2 cellular contexts compared by ENCODE assay signal in the genomic region with DNA sequence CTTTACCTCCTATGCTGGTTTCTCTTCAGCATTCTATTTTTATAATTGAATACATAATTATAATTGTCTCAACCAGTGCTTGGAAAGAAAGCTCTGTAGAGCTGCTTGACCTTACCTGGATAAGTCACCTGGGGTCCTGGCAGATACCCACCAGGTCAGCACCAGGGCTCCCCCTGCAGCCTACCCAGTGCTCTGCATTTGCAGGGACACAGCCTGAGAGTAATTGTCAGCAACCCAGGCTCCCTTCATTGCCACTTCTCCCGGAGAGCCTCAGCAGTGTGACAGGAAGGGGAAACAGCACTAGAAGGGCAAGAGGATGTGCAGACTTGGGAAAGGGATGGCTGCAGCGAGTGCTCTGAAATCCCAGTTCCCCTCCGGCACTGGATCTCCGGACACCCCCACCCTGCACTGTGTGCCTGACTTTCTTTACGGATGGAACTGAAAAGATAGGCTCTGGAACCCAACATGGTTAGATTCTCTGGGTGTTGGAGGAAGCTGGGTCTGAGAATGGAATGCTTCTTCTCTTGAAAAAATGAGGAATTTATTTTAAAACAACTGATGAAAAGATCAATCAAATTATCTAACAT.
TF ChIP-seq lines count a peak whose summit lies in the region.

No MANE protein-coding gene starts in this region.

TF ChIP-seq in GM23338, 12 proteins besides CTCF, POLR2A, EP300 and RAD21:
- no peak for TF ChIP-seq CREB1 (CRISPR knock-in tag; IDR thresholded peaks at IDR 0.05; ENCODE audit: low read depth)
- TF ChIP-seq, protein P1, sequence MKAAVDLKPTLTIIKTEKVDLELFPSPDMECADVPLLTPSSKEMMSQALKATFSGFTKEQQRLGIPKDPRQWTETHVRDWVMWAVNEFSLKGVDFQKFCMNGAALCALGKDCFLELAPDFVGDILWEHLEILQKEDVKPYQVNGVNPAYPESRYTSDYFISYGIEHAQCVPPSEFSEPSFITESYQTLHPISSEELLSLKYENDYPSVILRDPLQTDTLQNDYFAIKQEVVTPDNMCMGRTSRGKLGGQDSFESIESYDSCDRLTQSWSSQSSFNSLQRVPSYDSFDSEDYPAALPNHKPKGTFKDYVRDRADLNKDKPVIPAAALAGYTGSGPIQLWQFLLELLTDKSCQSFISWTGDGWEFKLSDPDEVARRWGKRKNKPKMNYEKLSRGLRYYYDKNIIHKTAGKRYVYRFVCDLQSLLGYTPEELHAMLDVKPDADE (IDR thresholded peaks at IDR 0.05): no peak
- TF ChIP-seq NANOG (IDR thresholded peaks at IDR 0.05; ENCODE audit: borderline replicate concordance): no peak
- TF ChIP-seq EZH2 (IDR thresholded peaks at IDR 0.05; ENCODE audit: low read depth, unreplicated experiment): no peak
- TF ChIP-seq, protein P2, sequence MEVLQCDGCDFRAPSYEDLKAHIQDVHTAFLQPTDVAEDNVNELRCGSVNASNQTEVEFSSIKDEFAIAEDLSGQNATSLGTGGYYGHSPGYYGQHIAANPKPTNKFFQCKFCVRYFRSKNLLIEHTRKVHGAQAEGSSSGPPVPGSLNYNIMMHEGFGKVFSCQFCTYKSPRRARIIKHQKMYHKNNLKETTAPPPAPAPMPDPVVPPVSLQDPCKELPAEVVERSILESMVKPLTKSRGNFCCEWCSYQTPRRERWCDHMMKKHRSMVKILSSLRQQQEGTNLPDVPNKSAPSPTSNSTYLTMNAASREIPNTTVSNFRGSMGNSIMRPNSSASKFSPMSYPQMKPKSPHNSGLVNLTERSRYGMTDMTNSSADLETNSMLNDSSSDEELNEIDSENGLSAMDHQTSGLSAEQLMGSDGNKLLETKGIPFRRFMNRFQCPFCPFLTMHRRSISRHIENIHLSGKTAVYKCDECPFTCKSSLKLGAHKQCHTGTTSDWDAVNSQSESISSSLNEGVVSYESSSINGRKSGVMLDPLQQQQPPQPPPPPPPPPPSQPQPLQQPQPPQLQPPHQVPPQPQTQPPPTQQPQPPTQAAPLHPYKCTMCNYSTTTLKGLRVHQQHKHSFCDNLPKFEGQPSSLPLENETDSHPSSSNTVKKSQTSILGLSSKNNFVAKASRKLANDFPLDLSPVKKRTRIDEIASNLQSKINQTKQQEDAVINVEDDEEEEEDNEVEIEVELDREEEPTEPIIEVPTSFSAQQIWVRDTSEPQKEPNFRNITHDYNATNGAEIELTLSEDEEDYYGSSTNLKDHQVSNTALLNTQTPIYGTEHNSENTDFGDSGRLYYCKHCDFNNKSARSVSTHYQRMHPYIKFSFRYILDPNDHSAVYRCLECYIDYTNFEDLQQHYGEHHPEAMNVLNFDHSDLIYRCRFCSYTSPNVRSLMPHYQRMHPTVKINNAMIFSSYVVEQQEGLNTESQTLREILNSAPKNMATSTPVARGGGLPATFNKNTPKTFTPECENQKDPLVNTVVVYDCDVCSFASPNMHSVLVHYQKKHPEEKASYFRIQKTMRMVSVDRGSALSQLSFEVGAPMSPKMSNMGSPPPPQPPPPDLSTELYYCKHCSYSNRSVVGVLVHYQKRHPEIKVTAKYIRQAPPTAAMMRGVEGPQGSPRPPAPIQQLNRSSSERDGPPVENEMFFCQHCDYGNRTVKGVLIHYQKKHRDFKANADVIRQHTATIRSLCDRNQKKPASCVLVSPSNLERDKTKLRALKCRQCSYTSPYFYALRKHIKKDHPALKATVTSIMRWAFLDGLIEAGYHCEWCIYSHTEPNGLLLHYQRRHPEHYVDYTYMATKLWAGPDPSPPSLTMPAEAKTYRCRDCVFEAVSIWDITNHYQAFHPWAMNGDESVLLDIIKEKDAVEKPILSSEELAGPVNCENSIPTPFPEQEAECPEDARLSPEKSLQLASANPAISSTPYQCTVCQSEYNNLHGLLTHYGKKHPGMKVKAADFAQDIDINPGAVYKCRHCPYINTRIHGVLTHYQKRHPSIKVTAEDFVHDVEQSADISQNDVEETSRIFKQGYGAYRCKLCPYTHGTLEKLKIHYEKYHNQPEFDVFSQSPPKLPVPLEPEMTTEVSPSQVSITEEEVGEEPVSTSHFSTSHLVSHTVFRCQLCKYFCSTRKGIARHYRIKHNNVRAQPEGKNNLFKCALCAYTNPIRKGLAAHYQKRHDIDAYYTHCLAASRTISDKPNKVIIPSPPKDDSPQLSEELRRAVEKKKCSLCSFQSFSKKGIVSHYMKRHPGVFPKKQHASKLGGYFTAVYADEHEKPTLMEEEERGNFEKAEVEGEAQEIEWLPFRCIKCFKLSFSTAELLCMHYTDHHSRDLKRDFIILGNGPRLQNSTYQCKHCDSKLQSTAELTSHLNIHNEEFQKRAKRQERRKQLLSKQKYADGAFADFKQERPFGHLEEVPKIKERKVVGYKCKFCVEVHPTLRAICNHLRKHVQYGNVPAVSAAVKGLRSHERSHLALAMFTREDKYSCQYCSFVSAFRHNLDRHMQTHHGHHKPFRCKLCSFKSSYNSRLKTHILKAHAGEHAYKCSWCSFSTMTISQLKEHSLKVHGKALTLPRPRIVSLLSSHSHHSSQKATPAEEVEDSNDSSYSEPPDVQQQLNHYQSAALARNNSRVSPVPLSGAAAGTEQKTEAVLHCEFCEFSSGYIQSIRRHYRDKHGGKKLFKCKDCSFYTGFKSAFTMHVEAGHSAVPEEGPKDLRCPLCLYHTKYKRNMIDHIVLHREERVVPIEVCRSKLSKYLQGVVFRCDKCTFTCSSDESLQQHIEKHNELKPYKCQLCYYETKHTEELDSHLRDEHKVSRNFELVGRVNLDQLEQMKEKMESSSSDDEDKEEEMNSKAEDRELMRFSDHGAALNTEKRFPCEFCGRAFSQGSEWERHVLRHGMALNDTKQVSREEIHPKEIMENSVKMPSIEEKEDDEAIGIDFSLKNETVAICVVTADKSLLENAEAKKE (CRISPR knock-in tag; IDR thresholded peaks at IDR 0.05): no peak
- TF ChIP-seq ZNF331 (CRISPR knock-in tag; IDR thresholded peaks at IDR 0.05; ENCODE audit: low read depth): no peak
- no peak for TF ChIP-seq STAT1 (IDR thresholded peaks at IDR 0.05; ENCODE audit: unreplicated experiment)
- no peak for TF ChIP-seq ZNF114 (CRISPR knock-in tag; IDR thresholded peaks at IDR 0.05)
- no peak for TF ChIP-seq POLR2AphosphoS5 (IDR thresholded peaks at IDR 0.05; ENCODE audit: low read depth)
- no peak for TF ChIP-seq JUNB (IDR thresholded peaks at IDR 0.05; ENCODE audit: unreplicated experiment)

TF ChIP-seq in K562, 482 proteins besides CTCF, POLR2A, EP300 and RAD21 (continues in another document):
- TF ChIP-seq CREM (IDR thresholded peaks at IDR 0.05; ENCODE audit: low read depth) (0 out of 2 replicates have a peak, but pooled peaks have one; percentile 15), STAT5A (IDR thresholded peaks at IDR 0.05; ENCODE audit: borderline replicate concordance, low read length) (no peak), ZNF3 (CRISPR knock-in tag; IDR thresholded peaks at IDR 0.05) (no peak), SP1 (CRISPR knock-in tag; IDR thresholded peaks at IDR 0.05) (no peak), PURB (CRISPR knock-in tag; IDR thresholded peaks at IDR 0.05; ENCODE audit: low read depth) (no peak), RHOXF2B (CRISPR knock-in tag; conservative IDR thresholded peaks at IDR 0.05) (no peak), GTF2E2 (tag; IDR thresholded peaks at IDR 0.05) (no peak), U2AF1 (optimal IDR thresholded peaks at IDR 0.05; ENCODE audit: low read depth, low read length) (no peak), MBD2 (IDR thresholded peaks at IDR 0.05; ENCODE audit: borderline replicate concordance, low read depth) (no peak), JUND (IDR thresholded peaks at IDR 0.05; ENCODE audit: borderline replicate concordance, low read depth, low read length) (0 out of 2 replicates have a peak, but pooled peaks have one; percentile 13), JUND (tag; IDR thresholded peaks at IDR 0.05; ENCODE audit: borderline replicate concordance, low read depth, low read length) (no peak), ILF3 (IDR thresholded peaks at IDR 0.05; ENCODE audit: borderline replicate concordance) (no peak), ZBTB7A (IDR thresholded peaks at IDR 0.05; ENCODE audit: borderline replicate concordance, control insufficient read depth, low read depth, low read length) (peak; percentile 61; the same call in 1 of the 2 replicates), KLF16 (IDR thresholded peaks at IDR 0.05) (peak; percentile 56), RBM15 (IDR thresholded peaks at IDR 0.05; ENCODE audit: insufficient read depth, low read length) (no peak), BCL6 (CRISPR knock-in tag; IDR thresholded peaks at IDR 0.05) (no peak), ZBTB17 (CRISPR knock-in tag; IDR thresholded peaks at IDR 0.05) (no peak), ZNF232 (CRISPR knock-in tag; IDR thresholded peaks at IDR 0.05) (no peak), ZEB2 (IDR thresholded peaks at IDR 0.05) (peak; percentile 76)
- TF ChIP-seq, protein P3, sequence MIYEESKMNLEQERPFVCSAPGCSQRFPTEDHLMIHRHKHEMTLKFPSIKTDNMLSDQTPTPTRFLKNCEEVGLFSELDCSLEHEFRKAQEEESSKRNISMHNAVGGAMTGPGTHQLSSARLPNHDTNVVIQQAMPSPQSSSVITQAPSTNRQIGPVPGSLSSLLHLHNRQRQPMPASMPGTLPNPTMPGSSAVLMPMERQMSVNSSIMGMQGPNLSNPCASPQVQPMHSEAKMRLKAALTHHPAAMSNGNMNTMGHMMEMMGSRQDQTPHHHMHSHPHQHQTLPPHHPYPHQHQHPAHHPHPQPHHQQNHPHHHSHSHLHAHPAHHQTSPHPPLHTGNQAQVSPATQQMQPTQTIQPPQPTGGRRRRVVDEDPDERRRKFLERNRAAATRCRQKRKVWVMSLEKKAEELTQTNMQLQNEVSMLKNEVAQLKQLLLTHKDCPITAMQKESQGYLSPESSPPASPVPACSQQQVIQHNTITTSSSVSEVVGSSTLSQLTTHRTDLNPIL (CRISPR knock-in tag; IDR thresholded peaks at IDR 0.05): no peak
- TF ChIP-seq, protein P4, sequence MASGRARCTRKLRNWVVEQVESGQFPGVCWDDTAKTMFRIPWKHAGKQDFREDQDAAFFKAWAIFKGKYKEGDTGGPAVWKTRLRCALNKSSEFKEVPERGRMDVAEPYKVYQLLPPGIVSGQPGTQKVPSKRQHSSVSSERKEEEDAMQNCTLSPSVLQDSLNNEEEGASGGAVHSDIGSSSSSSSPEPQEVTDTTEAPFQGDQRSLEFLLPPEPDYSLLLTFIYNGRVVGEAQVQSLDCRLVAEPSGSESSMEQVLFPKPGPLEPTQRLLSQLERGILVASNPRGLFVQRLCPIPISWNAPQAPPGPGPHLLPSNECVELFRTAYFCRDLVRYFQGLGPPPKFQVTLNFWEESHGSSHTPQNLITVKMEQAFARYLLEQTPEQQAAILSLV (tag; IDR thresholded peaks at IDR 0.05): no peak
- TF ChIP-seq, protein P5, sequence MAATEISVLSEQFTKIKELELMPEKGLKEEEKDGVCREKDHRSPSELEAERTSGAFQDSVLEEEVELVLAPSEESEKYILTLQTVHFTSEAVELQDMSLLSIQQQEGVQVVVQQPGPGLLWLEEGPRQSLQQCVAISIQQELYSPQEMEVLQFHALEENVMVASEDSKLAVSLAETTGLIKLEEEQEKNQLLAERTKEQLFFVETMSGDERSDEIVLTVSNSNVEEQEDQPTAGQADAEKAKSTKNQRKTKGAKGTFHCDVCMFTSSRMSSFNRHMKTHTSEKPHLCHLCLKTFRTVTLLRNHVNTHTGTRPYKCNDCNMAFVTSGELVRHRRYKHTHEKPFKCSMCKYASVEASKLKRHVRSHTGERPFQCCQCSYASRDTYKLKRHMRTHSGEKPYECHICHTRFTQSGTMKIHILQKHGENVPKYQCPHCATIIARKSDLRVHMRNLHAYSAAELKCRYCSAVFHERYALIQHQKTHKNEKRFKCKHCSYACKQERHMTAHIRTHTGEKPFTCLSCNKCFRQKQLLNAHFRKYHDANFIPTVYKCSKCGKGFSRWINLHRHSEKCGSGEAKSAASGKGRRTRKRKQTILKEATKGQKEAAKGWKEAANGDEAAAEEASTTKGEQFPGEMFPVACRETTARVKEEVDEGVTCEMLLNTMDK (IDR thresholded peaks at IDR 0.05; ENCODE audit: borderline replicate concordance, insufficient read depth, low read depth, low read length, poor library complexity, severe bottlenecking): peak; percentile 59
- TF ChIP-seq, protein P6, sequence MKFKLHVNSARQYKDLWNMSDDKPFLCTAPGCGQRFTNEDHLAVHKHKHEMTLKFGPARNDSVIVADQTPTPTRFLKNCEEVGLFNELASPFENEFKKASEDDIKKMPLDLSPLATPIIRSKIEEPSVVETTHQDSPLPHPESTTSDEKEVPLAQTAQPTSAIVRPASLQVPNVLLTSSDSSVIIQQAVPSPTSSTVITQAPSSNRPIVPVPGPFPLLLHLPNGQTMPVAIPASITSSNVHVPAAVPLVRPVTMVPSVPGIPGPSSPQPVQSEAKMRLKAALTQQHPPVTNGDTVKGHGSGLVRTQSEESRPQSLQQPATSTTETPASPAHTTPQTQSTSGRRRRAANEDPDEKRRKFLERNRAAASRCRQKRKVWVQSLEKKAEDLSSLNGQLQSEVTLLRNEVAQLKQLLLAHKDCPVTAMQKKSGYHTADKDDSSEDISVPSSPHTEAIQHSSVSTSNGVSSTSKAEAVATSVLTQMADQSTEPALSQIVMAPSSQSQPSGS (CRISPR knock-in tag; IDR thresholded peaks at IDR 0.05): no peak
- TF ChIP-seq, protein P7, sequence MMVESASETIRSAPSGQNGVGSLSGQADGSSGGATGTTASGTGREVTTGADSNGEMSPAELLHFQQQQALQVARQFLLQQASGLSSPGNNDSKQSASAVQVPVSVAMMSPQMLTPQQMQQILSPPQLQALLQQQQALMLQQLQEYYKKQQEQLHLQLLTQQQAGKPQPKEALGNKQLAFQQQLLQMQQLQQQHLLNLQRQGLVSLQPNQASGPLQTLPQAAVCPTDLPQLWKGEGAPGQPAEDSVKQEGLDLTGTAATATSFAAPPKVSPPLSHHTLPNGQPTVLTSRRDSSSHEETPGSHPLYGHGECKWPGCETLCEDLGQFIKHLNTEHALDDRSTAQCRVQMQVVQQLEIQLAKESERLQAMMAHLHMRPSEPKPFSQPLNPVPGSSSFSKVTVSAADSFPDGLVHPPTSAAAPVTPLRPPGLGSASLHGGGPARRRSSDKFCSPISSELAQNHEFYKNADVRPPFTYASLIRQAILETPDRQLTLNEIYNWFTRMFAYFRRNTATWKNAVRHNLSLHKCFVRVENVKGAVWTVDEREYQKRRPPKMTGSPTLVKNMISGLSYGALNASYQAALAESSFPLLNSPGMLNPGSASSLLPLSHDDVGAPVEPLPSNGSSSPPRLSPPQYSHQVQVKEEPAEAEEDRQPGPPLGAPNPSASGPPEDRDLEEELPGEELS (CRISPR knock-in tag; IDR thresholded peaks at IDR 0.05; ENCODE audit: borderline replicate concordance): no peak
- TF ChIP-seq, protein P8, sequence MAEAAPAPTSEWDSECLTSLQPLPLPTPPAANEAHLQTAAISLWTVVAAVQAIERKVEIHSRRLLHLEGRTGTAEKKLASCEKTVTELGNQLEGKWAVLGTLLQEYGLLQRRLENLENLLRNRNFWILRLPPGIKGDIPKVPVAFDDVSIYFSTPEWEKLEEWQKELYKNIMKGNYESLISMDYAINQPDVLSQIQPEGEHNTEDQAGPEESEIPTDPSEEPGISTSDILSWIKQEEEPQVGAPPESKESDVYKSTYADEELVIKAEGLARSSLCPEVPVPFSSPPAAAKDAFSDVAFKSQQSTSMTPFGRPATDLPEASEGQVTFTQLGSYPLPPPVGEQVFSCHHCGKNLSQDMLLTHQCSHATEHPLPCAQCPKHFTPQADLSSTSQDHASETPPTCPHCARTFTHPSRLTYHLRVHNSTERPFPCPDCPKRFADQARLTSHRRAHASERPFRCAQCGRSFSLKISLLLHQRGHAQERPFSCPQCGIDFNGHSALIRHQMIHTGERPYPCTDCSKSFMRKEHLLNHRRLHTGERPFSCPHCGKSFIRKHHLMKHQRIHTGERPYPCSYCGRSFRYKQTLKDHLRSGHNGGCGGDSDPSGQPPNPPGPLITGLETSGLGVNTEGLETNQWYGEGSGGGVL (CRISPR knock-in tag; IDR thresholded peaks at IDR 0.05): no peak
